In genomic region chr11:95711945-95712221, GRCh38 we compare ENCODE assay signal across 12 cellular contexts.
A peak's percentile ranks its signal among the peaks of the same experiment; 100 is the strongest.
DNase-seq lines count a peak whose midpoint lies in the region; ATAC-seq and TF ChIP-seq lines count a peak whose summit lies in the region.
"Had no signal": no experiment of that assay in that cellular context is flagged by ENCODE, and none has a peak within 500 bp of the region (broad histone marks: within the 10 kb centered on the region; RNA-seq: fewer than 3 reads in every experiment).

No MANE protein-coding gene starts in this region.

- peak overlapping the region; percentile 8; the same call in 1 of the 2 replicates for H3K4me2 ChIP-seq in BLaER1
- H3K4me2 ChIP-seq in GM23338: no peak overlapping the region

- no peaks in the 10 kb centered on the region for H3K36me3 Mint-ChIP-seq in activated T-helper 17 cell treated with anti-CD3 and anti-CD28 coated beads, Interleukin-2, amount 50 U/mL, for 72 hours (ENCODE audit: low read depth)
- H3K36me3 Mint-ChIP-seq in GM23338 (ENCODE audit: low read depth) (no peaks in the 10 kb centered on the region), chondrocyte (ENCODE audit: low read depth) (peaks cover 2% of the 10 kb centered on the region)
- H3K36me3 Mint-ChIP-seq in activated CD8-positive, alpha-beta memory T cell treated with anti-CD3 and anti-CD28 coated beads, Interleukin-2, amount 10 ng/mL, durations not matched to agents 7 days and 5 days: peaks cover 1% of the 10 kb centered on the region

- DNase-seq in NCI-H1694 treated with DMSO at 0.1 percent for 48 hours (lab: John Stamatoyannopoulos, UW) (no peak), GM23338 (ENCODE audit: low spot score) (no peak), chondrocyte (ENCODE audit: low spot score) (no peak)
- DNase-seq in activated CD8-positive, alpha-beta memory T cell treated with anti-CD3 and anti-CD28 coated beads, Interleukin-2, amount 10 ng/mL, durations not matched to agents 7 days and 5 days: no peak
- DNase-seq: head of caudate nucleus; NCI-H2171 treated with DMSO at 0.1 percent for 48 hours; stimulated activated CD4-positive, alpha-beta T cell treated with anti-CD3 and anti-CD28 coated beads, Interleukin-2, amount 100 ng/mL, for 24 hours; SW 1271 had no signal

- H4K20me1 ChIP-seq in BLaER1 (no peaks in the 10 kb centered on the region), GM23338 (replicated peaks; ENCODE audit: insufficient read depth) (no peaks in the 10 kb centered on the region)

- ATAC-seq in GM18868 (IDR thresholded peaks at IDR 0.05; ENCODE audit: unreplicated experiment): peak; percentile 37
- peak; percentile 52 for ATAC-seq in HG02870 (IDR thresholded peaks at IDR 0.05; ENCODE audit: unreplicated experiment)
- ATAC-seq in activated T-helper 17 cell treated with anti-CD3 and anti-CD28 coated beads, Interleukin-2, amount 50 U/mL, for 72 hours (replicated peaks): peak; percentile 25
- ATAC-seq in GM23338: no peak
- ATAC-seq in activated CD8-positive, alpha-beta memory T cell treated with anti-CD3 and anti-CD28 coated beads, Interleukin-2, amount 10 ng/mL, durations not matched to agents 7 days and 5 days: no peak

- CTCF ChIA-PET in activated CD8-positive, alpha-beta memory T cell treated with anti-CD3 and anti-CD28 coated beads, Interleukin-2, amount 10 ng/mL, durations not matched to agents 7 days and 5 days (lab: Charles Lee): interaction anchor here (1.2 to 8.1 kb wide), 3 partner anchors 12 to 713 kb away, joined by 3 to 193 read pairs (median 5); no protein-coding TSS in a partner anchor

- no peaks in the 10 kb centered on the region for H3F3A ChIP-seq in GM23338 (replicated peaks; ENCODE audit: low read depth)

- H3K36me3 ChIP-seq in BLaER1 (no peaks in the 10 kb centered on the region), GM23338 (ENCODE audit: insufficient read depth) (no peaks in the 10 kb centered on the region)

- H3K4me1 Mint-ChIP-seq in activated T-helper 17 cell treated with anti-CD3 and anti-CD28 coated beads, Interleukin-2, amount 50 U/mL, for 72 hours: peaks cover 19% of the 10 kb centered on the region
- H3K4me1 Mint-ChIP-seq in GM23338 (peaks cover 5% of the 10 kb centered on the region; the same call in 2 of the 3 replicates), chondrocyte (ENCODE audit: low read depth) (peaks cover 54% of the 10 kb centered on the region)
- H3K4me1 Mint-ChIP-seq in activated CD8-positive, alpha-beta memory T cell treated with anti-CD3 and anti-CD28 coated beads, Interleukin-2, amount 10 ng/mL, durations not matched to agents 7 days and 5 days: peaks cover 22% of the 10 kb centered on the region

- H3K4me3 Mint-ChIP-seq in activated T-helper 17 cell treated with anti-CD3 and anti-CD28 coated beads, Interleukin-2, amount 50 U/mL, for 72 hours: peak overlapping the region; percentile 39
- H3K4me3 Mint-ChIP-seq in GM23338 (no peak overlapping the region), chondrocyte (ENCODE audit: unreplicated experiment) (no peak overlapping the region)
- no peak overlapping the region for H3K4me3 Mint-ChIP-seq in activated CD8-positive, alpha-beta memory T cell treated with anti-CD3 and anti-CD28 coated beads, Interleukin-2, amount 10 ng/mL, durations not matched to agents 7 days and 5 days

- no peaks in the 10 kb centered on the region for H3K27me3 Mint-ChIP-seq in activated T-helper 17 cell treated with anti-CD3 and anti-CD28 coated beads, Interleukin-2, amount 50 U/mL, for 72 hours
- H3K27me3 Mint-ChIP-seq in GM23338 (ENCODE audit: insufficient read depth, low read depth, poor library complexity): no peaks in the 10 kb centered on the region
- H3K27me3 Mint-ChIP-seq in chondrocyte (ENCODE audit: low read depth): no peaks in the 10 kb centered on the region
- peaks cover 15% of the 10 kb centered on the region for H3K27me3 Mint-ChIP-seq in activated CD8-positive, alpha-beta memory T cell treated with anti-CD3 and anti-CD28 coated beads, Interleukin-2, amount 10 ng/mL, durations not matched to agents 7 days and 5 days

- H3K79me2 ChIP-seq in GM23338 (replicated peaks; ENCODE audit: insufficient read depth): no peaks in the 10 kb centered on the region

- no peak overlapping the region for H3K27ac ChIP-seq in BLaER1
- no peak overlapping the region for H3K27ac ChIP-seq in GM23338 (ENCODE audit: low read depth)

- no peak overlapping the region for H3K4me3 ChIP-seq in BLaER1
- no peak overlapping the region for H3K4me3 ChIP-seq in GM23338

- TF ChIP-seq CTCF in GM23338 (conservative IDR thresholded peaks at IDR 0.05; ENCODE audit: low read depth in 2 of 2) (no peak), chondrocyte (IDR thresholded peaks at IDR 0.05) (no peak)

- peak overlapping the region; percentile 51 for H3K27ac Mint-ChIP-seq in activated T-helper 17 cell treated with anti-CD3 and anti-CD28 coated beads, Interleukin-2, amount 50 U/mL, for 72 hours
- H3K27ac Mint-ChIP-seq in GM23338 (no peak overlapping the region), chondrocyte (ENCODE audit: unreplicated experiment) (no peak overlapping the region)
- no peak overlapping the region for H3K27ac Mint-ChIP-seq in activated CD8-positive, alpha-beta memory T cell treated with anti-CD3 and anti-CD28 coated beads, Interleukin-2, amount 10 ng/mL, durations not matched to agents 7 days and 5 days

- H3K9me3 Mint-ChIP-seq in activated T-helper 17 cell treated with anti-CD3 and anti-CD28 coated beads, Interleukin-2, amount 50 U/mL, for 72 hours: no peaks in the 10 kb centered on the region
- H3K9me3 Mint-ChIP-seq in GM23338 (no peaks in the 10 kb centered on the region), chondrocyte (ENCODE audit: low read depth) (no peaks in the 10 kb centered on the region)
- no peaks in the 10 kb centered on the region for H3K9me3 Mint-ChIP-seq in activated CD8-positive, alpha-beta memory T cell treated with anti-CD3 and anti-CD28 coated beads, Interleukin-2, amount 10 ng/mL, durations not matched to agents 7 days and 5 days (ENCODE audit: low read depth)

- no peaks in the 10 kb centered on the region for H3K9me2 ChIP-seq in GM23338 (ENCODE audit: insufficient read depth)

- H3K9me3 ChIP-seq in BLaER1: no peaks in the 10 kb centered on the region

- peaks cover 39% of the 10 kb centered on the region for H3K4me1 ChIP-seq in BLaER1
- H3K4me1 ChIP-seq in GM23338 (ENCODE audit: insufficient read depth): no peaks in the 10 kb centered on the region

- H3K9ac ChIP-seq in BLaER1: no peak overlapping the region

- no peak overlapping the region for H2AFZ ChIP-seq in GM23338

- no peaks in the 10 kb centered on the region for H3K27me3 ChIP-seq in BLaER1
- H3K27me3 ChIP-seq in GM23338 (ENCODE audit: insufficient read depth): no peaks in the 10 kb centered on the region

TF ChIP-seq in GM23338, 12 proteins besides CTCF, POLR2A, EP300 and RAD21 (continues in another document):
- TF ChIP-seq CREB1 (CRISPR knock-in tag; IDR thresholded peaks at IDR 0.05; ENCODE audit: low read depth): no peak
- no peak for TF ChIP-seq POLR2AphosphoS5 (IDR thresholded peaks at IDR 0.05; ENCODE audit: low read depth)
- TF ChIP-seq EZH2phosphoT487 (IDR thresholded peaks at IDR 0.05; ENCODE audit: unreplicated experiment): no peak
- no peak for TF ChIP-seq REST (IDR thresholded peaks at IDR 0.05; ENCODE audit: unreplicated experiment)

Comparison
In these comparisons a context has a peak if more than half of its experiments do, and no peak if none do; other contexts are left out.
1. ATAC-seq: peak in GM18868 (single experiment), HG02870 (single experiment) and activated T-helper 17 cell treated with anti-CD3 and anti-CD28 coated beads, Interleukin-2, amount 50 U/mL, for 72 hours (single experiment); none in GM23338 (single experiment) and activated CD8-positive, alpha-beta memory T cell treated with anti-CD3 and anti-CD28 coated beads, Interleukin-2, amount 10 ng/mL, durations not matched to agents 7 days and 5 days (single experiment).